Comparison of ENCODE assay signal across 20 cellular contexts in the genomic region with DNA sequence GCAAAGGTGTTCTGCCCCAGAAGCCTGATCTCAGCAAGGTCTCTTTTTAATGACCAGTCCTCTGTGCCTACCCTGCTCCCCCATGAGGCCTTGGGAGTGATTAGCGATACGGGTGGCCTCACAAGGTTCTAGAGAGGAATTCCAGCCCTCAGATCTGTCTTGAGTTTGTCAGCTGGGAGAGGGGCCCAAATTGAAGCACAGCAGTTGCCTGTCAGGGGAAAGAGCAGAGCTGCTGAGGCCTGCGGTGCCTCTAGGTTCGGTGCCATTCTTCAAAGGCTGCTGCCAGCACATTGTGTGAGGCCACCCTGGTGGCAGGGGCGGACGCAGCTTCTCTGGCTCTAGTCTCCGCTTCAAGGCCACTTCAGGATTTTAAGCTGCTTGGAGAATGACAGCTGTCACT.
DNase-seq lines count a peak whose midpoint lies in the region; ATAC-seq and TF ChIP-seq lines count a peak whose summit lies in the region.
"Had no signal": no experiment of that assay in that cellular context is flagged by ENCODE, and none has a peak within 500 bp of the region (broad histone marks: within the 10 kb centered on the region; RNA-seq: fewer than 3 reads in every experiment).

No MANE protein-coding gene starts in this region.

- 56 to 83% methylated on average over 4 to 7 of the region's 7 CpGs for WGBS in endodermal cell (ENCODE audit: insufficient coverage in 1 of 2, insufficient read length in 1 of 2), 2 experiments

- no peak overlapping the region for H2AFZ ChIP-seq in neural progenitor cell (replicated peaks)

- H3K27ac Mint-ChIP-seq in endodermal cell = no peak overlapping the region
- H3K27ac Mint-ChIP-seq in neural progenitor cell = no peak overlapping the region
- H3K27ac Mint-ChIP-seq in natural killer cell = no peak overlapping the region
- H3K27ac Mint-ChIP-seq: CD4-positive, alpha-beta T cell; HFFc6 had no signal

- H3K4me1 ChIP-seq in endodermal cell (ENCODE audit: control insufficient read depth, insufficient read depth, low read length) = no peaks in the 10 kb centered on the region
- peaks cover 9% of the 10 kb centered on the region for H3K4me1 ChIP-seq in neural progenitor cell

- H3K27ac ChIP-seq in endodermal cell (ENCODE audit: low read depth, low read length) (no peak overlapping the region), neural progenitor cell (no peak overlapping the region)

- H3K4me3 Mint-ChIP-seq in endodermal cell (no peak overlapping the region), neural progenitor cell (no peak overlapping the region), natural killer cell (no peak overlapping the region)
- H3K4me3 Mint-ChIP-seq: CD4-positive, alpha-beta T cell; HFFc6 had no signal

- no peaks in the 10 kb centered on the region for H3K9me3 Mint-ChIP-seq in endodermal cell
- H3K9me3 Mint-ChIP-seq in neural progenitor cell = no peaks in the 10 kb centered on the region
- H3K9me3 Mint-ChIP-seq in natural killer cell = peaks cover 0 to 2% of the 10 kb centered on the region in 2 donors
- H3K9me3 Mint-ChIP-seq: HFFc6 had no signal

- H3F3A ChIP-seq in neural progenitor cell (ENCODE audit: low read depth) = peaks cover 9% of the 10 kb centered on the region

- no peaks in the 10 kb centered on the region for H3K27me3 ChIP-seq in endodermal cell (ENCODE audit: control insufficient read depth, insufficient read depth, low read length, poor library complexity, severe bottlenecking)
- H3K27me3 ChIP-seq in neural progenitor cell = no peaks in the 10 kb centered on the region

- no peaks in the 10 kb centered on the region for H3K79me2 ChIP-seq in neural progenitor cell (ENCODE audit: low read depth)

- H3K4me3 ChIP-seq in endodermal cell (ENCODE audit: low read length) (no peak overlapping the region), neural progenitor cell (no peak overlapping the region)

- no peaks in the 10 kb centered on the region for H3K36me3 ChIP-seq in endodermal cell (ENCODE audit: control insufficient read depth, insufficient read depth, low read length)
- H3K36me3 ChIP-seq in neural progenitor cell = no peaks in the 10 kb centered on the region

- H4K20me1 ChIP-seq in neural progenitor cell (ENCODE audit: low read depth) = no peaks in the 10 kb centered on the region

- DNase-seq in D341Med (ENCODE audit: low spot score) (peak; percentile 20), NCI-H524 (lab: John Stamatoyannopoulos, UW) (peak; percentile 69 to 90), endodermal cell (peak; percentile 59), neural progenitor cell (ENCODE audit: low spot score) (peak; percentile 68), HT-29 (ENCODE audit: low spot score) (no peak), natural killer cell (no peak), KBM-7 (no peak)
- DNase-seq: Caco-2; CD4-positive, alpha-beta T cell; DMS153; GF-D8; HFFc6; NCI-H1436; NCI-H1930; NCI-H446; PC-3; RPMI8226; SIG-M5 had no signal

- no peak for ATAC-seq in GM21381 (IDR thresholded peaks at IDR 0.05; ENCODE audit: unreplicated experiment)
- ATAC-seq in natural killer cell = no peak
- ATAC-seq: PC-3, SK-N-SH treated with all-trans-retinoic acid at 6 μM for 48 hours had no signal

- H3K36me3 Mint-ChIP-seq in endodermal cell (ENCODE audit: low read depth) = no peaks in the 10 kb centered on the region
- no peaks in the 10 kb centered on the region for H3K36me3 Mint-ChIP-seq in neural progenitor cell
- no peaks in the 10 kb centered on the region for H3K36me3 Mint-ChIP-seq in natural killer cell

- peak; percentile 44 for TF ChIP-seq CTCF in endodermal cell (conservative IDR thresholded peaks at IDR 0.05)
- no peak for TF ChIP-seq CTCF in neural progenitor cell (IDR thresholded peaks at IDR 0.05)
- no peak for TF ChIP-seq CTCF in natural killer cell (IDR thresholded peaks at IDR 0.05)

- intact Hi-C loops in natural killer cell (cut with micrococcal nuclease) = no loop called here

- no peaks in the 10 kb centered on the region for H3K27me3 Mint-ChIP-seq in endodermal cell (ENCODE audit: insufficient read depth)
- no peaks in the 10 kb centered on the region for H3K27me3 Mint-ChIP-seq in neural progenitor cell (ENCODE audit: insufficient read depth, low read depth)
- H3K27me3 Mint-ChIP-seq in natural killer cell (ENCODE audit: low read depth in 2 of 2) = no peaks in the 10 kb centered on the region
- H3K27me3 Mint-ChIP-seq: CD4-positive, alpha-beta T cell had no signal

- no peak overlapping the region for H3K9ac ChIP-seq in endodermal cell (ENCODE audit: extremely low read depth, low read length, poor library complexity, severe bottlenecking)
- H3K9ac ChIP-seq in neural progenitor cell = no peak overlapping the region

- H3K9me3 ChIP-seq in endodermal cell (ENCODE audit: control insufficient read depth, low read length) (no peaks in the 10 kb centered on the region), neural progenitor cell (ENCODE audit: low read depth) (no peaks in the 10 kb centered on the region)
- H3K9me3 ChIP-seq: Caco-2 had no signal

- H3K4me2 ChIP-seq in neural progenitor cell = peak overlapping the region; percentile 11

- in situ Hi-C loops in KBM-7 (cut with MboI; ENCODE audit: low pct_unique_long_range_greater_than_20kb, low sequenced_read_pairs) = no loop called here

- H3K4me1 Mint-ChIP-seq in endodermal cell (no peaks in the 10 kb centered on the region), neural progenitor cell (peaks cover 22% of the 10 kb centered on the region), natural killer cell (no peaks in the 10 kb centered on the region)

Comparison
In these comparisons a context has a peak if more than half of its experiments do, and no peak if none do; other contexts are left out.
1. DNase-seq: peak in D341Med (single experiment), NCI-H524 (2 of 2), endodermal cell (single experiment) and neural progenitor cell (single experiment); none in HT-29 (single experiment), natural killer cell (single experiment) and KBM-7 (single experiment).